Comparison of ENCODE assay signal across 8 cellular contexts in the genomic region with DNA sequence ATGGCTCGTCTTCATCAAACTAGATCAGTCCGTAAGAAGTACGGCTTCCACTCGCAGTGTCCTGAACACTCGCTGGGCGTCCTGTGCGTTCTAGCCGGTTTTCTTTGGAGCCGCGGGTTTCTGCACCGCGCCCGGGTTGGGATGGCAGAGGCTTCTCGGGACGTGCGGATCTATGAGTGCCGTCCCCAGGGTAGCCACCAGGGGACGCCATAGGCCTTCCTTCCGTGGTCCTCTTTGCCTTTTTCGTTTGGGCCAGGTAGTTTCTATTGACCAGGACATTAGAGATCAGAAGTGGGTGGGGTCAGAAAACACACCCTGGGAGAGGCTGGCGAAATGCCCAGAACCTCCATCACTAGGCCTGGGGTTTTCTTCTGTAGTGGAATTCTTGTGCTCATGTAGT.
DNase-seq lines count a peak whose midpoint lies in the region; ATAC-seq and TF ChIP-seq lines count a peak whose summit lies in the region.

No MANE protein-coding gene starts in this region.

- H3K4me3 ChIP-seq in OCI-LY1 (ENCODE audit: low read depth, low read length, poor library complexity, severe bottlenecking) (no peak overlapping the region), hepatocyte (no peak overlapping the region), smooth muscle cell (no peak overlapping the region)

- H3K4me2 ChIP-seq in OCI-LY1 (ENCODE audit: low read length), result no peak overlapping the region
- no peak overlapping the region for H3K4me2 ChIP-seq in hepatocyte
- no peak overlapping the region for H3K4me2 ChIP-seq in smooth muscle cell

- H3K4me1 ChIP-seq in OCI-LY1 (ENCODE audit: insufficient read depth, low read length, severe bottlenecking) (no peaks in the 10 kb centered on the region), hepatocyte (ENCODE audit: insufficient read depth) (no peaks in the 10 kb centered on the region), smooth muscle cell (ENCODE audit: low read depth) (no peaks in the 10 kb centered on the region)

- H3K9me2 ChIP-seq in OCI-LY1 (ENCODE audit: low read depth, low read length) (no peaks in the 10 kb centered on the region), hepatocyte (replicated peaks; ENCODE audit: insufficient read depth) (no peaks in the 10 kb centered on the region)

- H3K27me3 ChIP-seq in OCI-LY1 (ENCODE audit: insufficient read depth, low read length) (no peaks in the 10 kb centered on the region), hepatocyte (no peaks in the 10 kb centered on the region), smooth muscle cell (ENCODE audit: low read depth) (no peaks in the 10 kb centered on the region)

- H3K36me3 ChIP-seq in OCI-LY1 (ENCODE audit: insufficient read depth, low read length), result no peaks in the 10 kb centered on the region
- H3K36me3 ChIP-seq in hepatocyte (replicated peaks; ENCODE audit: insufficient read depth, low read depth), result no peaks in the 10 kb centered on the region
- H3K36me3 ChIP-seq in smooth muscle cell (ENCODE audit: low read depth), result no peaks in the 10 kb centered on the region

- H3K9me3 ChIP-seq in OCI-LY1 (ENCODE audit: low read length) (no peaks in the 10 kb centered on the region), hepatocyte (ENCODE audit: low read depth) (no peaks in the 10 kb centered on the region), smooth muscle cell (replicated peaks; ENCODE audit: low read depth) (no peaks in the 10 kb centered on the region)

- DNase-seq in activated effector memory CD4-positive, alpha-beta T cell treated with anti-CD3 and anti-CD28 coated beads, Interleukin-2, amount 50 U/mL, for 16 hours, result peak; percentile 67
- DNase-seq in activated effector memory CD4-positive, alpha-beta T cell treated with Interleukin-2 at 50 U/mL for 16 hours, result no peak
- peak; percentile 16 to 21 for DNase-seq in stimulated activated naive CD8-positive, alpha-beta T cell treated with anti-CD3 and anti-CD28 coated beads, Interleukin-15, amount 100 ng/mL, for 72 hours
- no peak for DNase-seq in GOT3 (lab: John Stamatoyannopoulos, UW)
- no peak for DNase-seq in hepatocyte (ENCODE audit: low spot score)
- no peak for DNase-seq in smooth muscle cell (lab: John Stamatoyannopoulos, UW; ENCODE audit: unreplicated experiment)

- 82% methylated on average over 21 of the region's 21 CpGs for WGBS in hepatocyte (ENCODE audit: low lambda C conversion rate, missing lambda C conversion rate)
- 80% methylated on average over 21 of the region's 21 CpGs for WGBS in smooth muscle cell (ENCODE audit: low lambda C conversion rate)

- H4K20me1 ChIP-seq in OCI-LY1 (ENCODE audit: insufficient read depth, low read length) (no peaks in the 10 kb centered on the region), hepatocyte (ENCODE audit: insufficient read depth, poor library complexity, severe bottlenecking) (no peaks in the 10 kb centered on the region), smooth muscle cell (ENCODE audit: low read depth) (no peaks in the 10 kb centered on the region)

- H3F3A ChIP-seq in OCI-LY1 (ENCODE audit: insufficient read depth, low read length) (no peaks in the 10 kb centered on the region), smooth muscle cell (ENCODE audit: low read depth) (no peaks in the 10 kb centered on the region)

- H2AFZ ChIP-seq in OCI-LY1 (ENCODE audit: low read length) (no peak overlapping the region), hepatocyte (no peak overlapping the region), smooth muscle cell (ENCODE audit: low read depth) (no peak overlapping the region)

- H3K9ac ChIP-seq in OCI-LY1 (ENCODE audit: low read length) (no peak overlapping the region), smooth muscle cell (ENCODE audit: low read depth) (no peak overlapping the region)

- H3K4me1 Mint-ChIP-seq in stimulated activated naive CD8-positive, alpha-beta T cell treated with anti-CD3 and anti-CD28 coated beads, Interleukin-15, amount 100 ng/mL, for 72 hours, result peaks cover 17% of the 10 kb centered on the region

- no peak overlapping the region for H3K27ac ChIP-seq in OCI-LY1 (ENCODE audit: low read depth, low read length, poor library complexity, severe bottlenecking)
- H3K27ac ChIP-seq in hepatocyte, result no peak overlapping the region
- H3K27ac ChIP-seq in smooth muscle cell (ENCODE audit: low read depth), result no peak overlapping the region

- ATAC-seq in esophagus mucosa, result peak; percentile 71
- no peak for ATAC-seq in stimulated activated naive CD8-positive, alpha-beta T cell treated with anti-CD3 and anti-CD28 coated beads, Interleukin-15, amount 100 ng/mL, for 72 hours

- H3K79me2 ChIP-seq in OCI-LY1 (ENCODE audit: insufficient read depth, low read length), result no peaks in the 10 kb centered on the region
- H3K79me2 ChIP-seq in hepatocyte, result no peaks in the 10 kb centered on the region
- H3K79me2 ChIP-seq in smooth muscle cell (ENCODE audit: low read depth), result no peaks in the 10 kb centered on the region

- peaks cover 71% of the 10 kb centered on the region for H3K27me3 Mint-ChIP-seq in stimulated activated naive CD8-positive, alpha-beta T cell treated with anti-CD3 and anti-CD28 coated beads, Interleukin-15, amount 100 ng/mL, for 72 hours

- TF ChIP-seq CTCF in OCI-LY1 (IDR thresholded peaks at IDR 0.05; ENCODE audit: low read length), result peak; percentile 63
- no peak for TF ChIP-seq CTCF in hepatocyte (IDR thresholded peaks at IDR 0.05; ENCODE audit: poor library complexity)
- TF ChIP-seq CTCF in smooth muscle cell (IDR thresholded peaks at IDR 0.05; ENCODE audit: borderline replicate concordance, insufficient read depth, poor library complexity, severe bottlenecking), result no peak

- no peak overlapping the region for H3K4me3 Mint-ChIP-seq in stimulated activated naive CD8-positive, alpha-beta T cell treated with anti-CD3 and anti-CD28 coated beads, Interleukin-15, amount 100 ng/mL, for 72 hours

- H3K27ac Mint-ChIP-seq in stimulated activated naive CD8-positive, alpha-beta T cell treated with anti-CD3 and anti-CD28 coated beads, Interleukin-15, amount 100 ng/mL, for 72 hours, result no peak overlapping the region

- peaks cover 0 to 9% of the 10 kb centered on the region in 2 donors for H3K9me3 Mint-ChIP-seq in stimulated activated naive CD8-positive, alpha-beta T cell treated with anti-CD3 and anti-CD28 coated beads, Interleukin-15, amount 100 ng/mL, for 72 hours

Comparison
In these comparisons a context has a peak if more than half of its experiments do, and no peak if none do; other contexts are left out.
1. DNase-seq: peak in activated effector memory CD4-positive, alpha-beta T cell treated with anti-CD3 and anti-CD28 coated beads, Interleukin-2, amount 50 U/mL, for 16 hours (single experiment) and stimulated activated naive CD8-positive, alpha-beta T cell treated with anti-CD3 and anti-CD28 coated beads, Interleukin-15, amount 100 ng/mL, for 72 hours (2 of 2); none in activated effector memory CD4-positive, alpha-beta T cell treated with Interleukin-2 at 50 U/mL for 16 hours (single experiment), GOT3 (single experiment), hepatocyte (single experiment) and smooth muscle cell (single experiment).